ENCODE assay signal across 1 cellular context in genomic region chr9:112218908-112219307, GRCh38.
TF ChIP-seq lines count a peak whose summit lies in the region.

No MANE protein-coding gene starts in this region.

TF ChIP-seq in GM23338, 12 proteins besides CTCF, POLR2A, EP300 and RAD21 (continued from another document):
- TF ChIP-seq ZNF462 (CRISPR knock-in tag; IDR thresholded peaks at IDR 0.05) = no peak
- no peak for TF ChIP-seq POLR2AphosphoS5 (IDR thresholded peaks at IDR 0.05; ENCODE audit: low read depth)
- no peak for TF ChIP-seq ETS1 (IDR thresholded peaks at IDR 0.05)
- no peak for TF ChIP-seq NANOG (IDR thresholded peaks at IDR 0.05; ENCODE audit: borderline replicate concordance)
- TF ChIP-seq ZNF114 (CRISPR knock-in tag; IDR thresholded peaks at IDR 0.05) = no peak
- no peak for TF ChIP-seq REST (IDR thresholded peaks at IDR 0.05; ENCODE audit: unreplicated experiment)
